8 cellular contexts compared by ENCODE assay signal in genomic region chr10:22648547-22648961, GRCh38.
A peak's percentile ranks its signal among the peaks of the same experiment; 100 is the strongest.
DNase-seq lines count a peak whose midpoint lies in the region; ATAC-seq and TF ChIP-seq lines count a peak whose summit lies in the region.

No MANE protein-coding gene starts in this region.

- peaks cover 11% of the 10 kb centered on the region; the same call in 1 of the 2 replicates for H3F3A ChIP-seq in GM23248 (ENCODE audit: insufficient read depth)

- H4K8ac ChIP-seq in mesendoderm (ENCODE audit: low read depth, low read length): no peak overlapping the region

- no peak for TF ChIP-seq CTCF in activated CD8-positive, alpha-beta T cell treated with anti-CD3 and anti-CD28 coated beads for 36 hours (IDR thresholded peaks at IDR 0.05)

- H3K4me1 ChIP-seq in GM23248 (ENCODE audit: insufficient read depth) (peaks cover 17% of the 10 kb centered on the region), mesendoderm (ENCODE audit: control insufficient read depth, low read depth, low read length) (peaks cover 27% of the 10 kb centered on the region)

- H3K4me2 ChIP-seq in GM23248 (ENCODE audit: unreplicated experiment) (peak overlapping the region; percentile 66), mesendoderm (ENCODE audit: low read length) (no peak overlapping the region)

- no peaks in the 10 kb centered on the region for H3K9me2 ChIP-seq in GM23248 (ENCODE audit: insufficient read depth)

- H2AK5ac ChIP-seq in mesendoderm (ENCODE audit: low read length): no peak overlapping the region

- peaks cover 5% of the 10 kb centered on the region for H3K79me1 ChIP-seq in mesendoderm (ENCODE audit: low read length)

- in situ Hi-C loops in GM23248 (cut with MboI): no loop called here

- H3K36me3 ChIP-seq in GM23248 (ENCODE audit: low read depth) (no peaks in the 10 kb centered on the region), mesendoderm (ENCODE audit: control insufficient read depth, insufficient read depth, low read length) (no peaks in the 10 kb centered on the region)

- peak overlapping the region; percentile 69 for H3K4me3 Mint-ChIP-seq in activated CD8-positive, alpha-beta T cell treated with anti-CD3 and anti-CD28 coated beads for 36 hours

- H3K18ac ChIP-seq in mesendoderm (ENCODE audit: low read length): no peak overlapping the region

- no peak overlapping the region for H2BK5ac ChIP-seq in mesendoderm (ENCODE audit: low read length)

- no peaks in the 10 kb centered on the region for H3K27me3 Mint-ChIP-seq in activated CD8-positive, alpha-beta T cell treated with anti-CD3 and anti-CD28 coated beads for 36 hours

- peak overlapping the region; percentile 47 for H3K9ac ChIP-seq in GM23248
- no peak overlapping the region for H3K9ac ChIP-seq in mesendoderm (ENCODE audit: low read length)

- H3K4ac ChIP-seq in mesendoderm (ENCODE audit: low read depth, low read length): no peak overlapping the region

- H3K27ac ChIP-seq in GM23248: peak overlapping the region; percentile 35
- H3K27ac ChIP-seq in mesendoderm (ENCODE audit: low read depth, low read length): no peak overlapping the region

- peaks cover 57% of the 10 kb centered on the region for H3K36me3 Mint-ChIP-seq in activated CD8-positive, alpha-beta T cell treated with anti-CD3 and anti-CD28 coated beads for 36 hours (ENCODE audit: low read depth)

- H3K27me3 ChIP-seq in GM23248 (replicated peaks; ENCODE audit: insufficient read depth) (no peaks in the 10 kb centered on the region), mesendoderm (ENCODE audit: insufficient read depth, low read length, poor library complexity) (no peaks in the 10 kb centered on the region)

- H3K9me3 Mint-ChIP-seq in activated CD8-positive, alpha-beta T cell treated with anti-CD3 and anti-CD28 coated beads for 36 hours: no peaks in the 10 kb centered on the region

- H4K20me1 ChIP-seq in GM23248 (ENCODE audit: insufficient read depth): no peaks in the 10 kb centered on the region

- no peak overlapping the region for H2BK120ac ChIP-seq in mesendoderm (ENCODE audit: low read depth, low read length)

- CTCF ChIA-PET in activated CD8-positive, alpha-beta T cell treated with anti-CD3 and anti-CD28 coated beads for 36 hours (lab: Charles Lee): interaction anchor here (0.9 to 7.0 kb wide), 6 partner anchors 18 to 74 kb away, joined by 3 to 32 read pairs (median 8); no protein-coding TSS in a partner anchor

- no peaks in the 10 kb centered on the region for H3K9me3 ChIP-seq in GM23248 (ENCODE audit: low read depth)

- no peak for ATAC-seq in activated CD8-positive, alpha-beta T cell treated with anti-CD3 and anti-CD28 coated beads for 36 hours
- ATAC-seq in sciatic nerve: no peak

- POLR2A ChIA-PET in activated CD8-positive, alpha-beta T cell treated with anti-CD3 and anti-CD28 coated beads for 36 hours (lab: Charles Lee): interaction anchor here (0.7 to 8.0 kb wide), 11 partner anchors 9 to 65 kb away, joined by 3 to 48 read pairs (median 10); partner anchors contain the start of gene PIP4K2A

- peak overlapping the region; percentile 99 for H3K27ac Mint-ChIP-seq in activated CD8-positive, alpha-beta T cell treated with anti-CD3 and anti-CD28 coated beads for 36 hours

- H2BK15ac ChIP-seq in mesendoderm (replicated peaks; ENCODE audit: low read depth): no peak overlapping the region

- peak; percentile 90 for DNase-seq in EL
- DNase-seq in GM23248: peak; percentile 71
- DNase-seq in activated CD8-positive, alpha-beta T cell treated with anti-CD3 and anti-CD28 coated beads for 36 hours: no peak
- DNase-seq in mesendoderm: peak; percentile 57
- no peak for DNase-seq in DMS153 (lab: John Stamatoyannopoulos, UW)
- no peak for DNase-seq in central memory CD4-positive, alpha-beta T cell
- DNase-seq in DMS153 treated with DMSO at 0.1 percent for 48 hours (lab: John Stamatoyannopoulos, UW; ENCODE audit: unreplicated experiment): no peak
- DNase-seq in sciatic nerve (ENCODE audit: low spot score): no peak

- no peak overlapping the region for H2AFZ ChIP-seq in GM23248

- H3K4me3 ChIP-seq in GM23248 (peak overlapping the region; percentile 36), mesendoderm (ENCODE audit: low read length) (no peak overlapping the region)

- peaks cover 91% of the 10 kb centered on the region for H3K79me2 ChIP-seq in GM23248 (ENCODE audit: insufficient read depth)
- no peaks in the 10 kb centered on the region for H3K79me2 ChIP-seq in mesendoderm (ENCODE audit: control insufficient read depth, insufficient read depth, low read length)

- H4K5ac ChIP-seq in mesendoderm (ENCODE audit: low read length): no peak overlapping the region

- peaks cover 90% of the 10 kb centered on the region for H3K4me1 Mint-ChIP-seq in activated CD8-positive, alpha-beta T cell treated with anti-CD3 and anti-CD28 coated beads for 36 hours (ENCODE audit: low read depth)

- intact Hi-C loops in activated CD8-positive, alpha-beta T cell treated with anti-CD3 and anti-CD28 coated beads for 36 hours (cut with micrococcal nuclease): loop anchor here (5.0 to 10.0 kb wide), 4 partner anchors 34 to 336 kb away; partner anchors contain the start of gene PIP4K2A
- intact Hi-C loops in sciatic nerve (cut with DNase I): no loop called here

- H3K56ac ChIP-seq in mesendoderm (ENCODE audit: low read length): no peak overlapping the region

- no peak overlapping the region for H3K23ac ChIP-seq in mesendoderm (ENCODE audit: low read length)

- 12% methylated on average over 2 of the region's 2 CpGs for WGBS in GM23248 (ENCODE audit: low coverage in 1 of 2, low lambda C conversion rate in 2 of 2, missing lambda C conversion rate in 2 of 2), 2 experiments
- WGBS in mesendoderm (ENCODE audit: extremely low coverage, insufficient coverage, low lambda C conversion rate): no CpG with 5 or more reads among the region's 2 CpGs

Comparison
In these comparisons a context has a peak if more than half of its experiments do, and no peak if none do; other contexts are left out.
1. DNase-seq: peak in EL (single experiment), GM23248 (single experiment) and mesendoderm (single experiment); none in activated CD8-positive, alpha-beta T cell treated with anti-CD3 and anti-CD28 coated beads for 36 hours (single experiment), DMS153 (single experiment), central memory CD4-positive, alpha-beta T cell (single experiment), DMS153 treated with DMSO at 0.1 percent for 48 hours (single experiment) and sciatic nerve (single experiment).